ENCODE assay signal across 1 cellular context in genomic region chr16:52546291-52546941, GRCh38.
TF ChIP-seq lines count a peak whose summit lies in the region.

No MANE protein-coding gene starts in this region.

TF ChIP-seq in SK-N-SH, 30 proteins besides CTCF, POLR2A, EP300 and RAD21 (continued from another document):
- TF ChIP-seq, protein P1, sequence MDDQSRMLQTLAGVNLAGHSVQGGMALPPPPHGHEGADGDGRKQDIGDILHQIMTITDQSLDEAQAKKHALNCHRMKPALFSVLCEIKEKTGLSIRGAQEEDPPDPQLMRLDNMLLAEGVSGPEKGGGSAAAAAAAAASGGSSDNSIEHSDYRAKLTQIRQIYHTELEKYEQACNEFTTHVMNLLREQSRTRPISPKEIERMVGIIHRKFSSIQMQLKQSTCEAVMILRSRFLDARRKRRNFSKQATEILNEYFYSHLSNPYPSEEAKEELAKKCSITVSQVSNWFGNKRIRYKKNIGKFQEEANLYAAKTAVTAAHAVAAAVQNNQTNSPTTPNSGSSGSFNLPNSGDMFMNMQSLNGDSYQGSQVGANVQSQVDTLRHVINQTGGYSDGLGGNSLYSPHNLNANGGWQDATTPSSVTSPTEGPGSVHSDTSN (IDR thresholded peaks at IDR 0.05), result no peak
- TF ChIP-seq SMC3 (IDR thresholded peaks at IDR 0.05; ENCODE audit: low read depth, low read length) (no peak), FOXM1 (IDR thresholded peaks at IDR 0.05; ENCODE audit: low read depth) (no peak), JUND (IDR thresholded peaks at IDR 0.05) (no peak)
TF ChIP-seq in SK-N-SH: peak in this region for 0.
